18 cellular contexts compared by ENCODE assay signal in genomic region chr9:110538169-110538568, GRCh38. TPM values are rescaled to one million over a fixed set of nuclear protein-coding genes. Genes with fewer than 3 reads are reported as not detected.
DNase-seq lines count a peak whose midpoint lies in the region; ATAC-seq, FAIRE-seq and TF ChIP-seq lines count a peak whose summit lies in the region.
"Had no signal": no experiment of that assay in that cellular context is flagged by ENCODE, and none has a peak within 500 bp of the region (broad histone marks: within the 10 kb centered on the region; RNA-seq: fewer than 3 reads in every experiment).

No MANE protein-coding gene starts in this region.

- H3K4me3 ChIP-seq in AG04449 (ENCODE audit: low read depth, low read length) (no peak overlapping the region), choroid plexus epithelial cell (ENCODE audit: low read depth, low read length) (no peak overlapping the region), pancreas (no peak overlapping the region), A673 (ENCODE audit: low read depth, low read length, poor library complexity, severe bottlenecking) (no peak overlapping the region)
- H3K4me3 ChIP-seq: body of pancreas, HAP-1 had no signal

- intact Hi-C loops in pancreas (cut with DNase I) (no loop called here), A673 (cut with micrococcal nuclease; ENCODE audit: unreplicated experiment) (no loop called here)

- POLR2A ChIA-PET in AG04449 (lab: Yijun Ruan, JAX), result interaction anchor here (1.2 kb wide), 1 partner anchor 17 kb away, joined by 4 read pairs; no protein-coding TSS in a partner anchor
- POLR2A ChIA-PET in A673 (lab: Charles Lee; ENCODE audit: low non-redundant PET), result no interaction called here

- H3K27me3 ChIP-seq in pancreas, result no peaks in the 10 kb centered on the region
- no peaks in the 10 kb centered on the region for H3K27me3 ChIP-seq in A673 (replicated peaks; ENCODE audit: insufficient read depth, low read depth, low read length, poor library complexity)
- H3K27me3 ChIP-seq: body of pancreas had no signal

- H3K27ac Mint-ChIP-seq in HFFc6 (no peak overlapping the region; the same call in 1 of the 2 replicates), nephron (peak overlapping the region; percentile 26 to 84 (median 50))
- H3K27ac Mint-ChIP-seq: activated CD4-positive, alpha-beta T cell treated with anti-CD3 and anti-CD28 coated beads for 36 hours; progenitor cell of endocrine pancreas had no signal

- H3K27me3 Mint-ChIP-seq in HFFc6 (ENCODE audit: insufficient read depth) (peaks cover 7% of the 10 kb centered on the region; the same call in 1 of the 2 replicates), nephron (ENCODE audit: low read depth) (no peaks in the 10 kb centered on the region)
- H3K27me3 Mint-ChIP-seq: progenitor cell of endocrine pancreas had no signal

- H3K4me3 Mint-ChIP-seq in HFFc6, result peak overlapping the region; percentile 20; the same call in 1 of the 2 replicates
- H3K4me3 Mint-ChIP-seq in nephron, result no peak overlapping the region
- H3K4me3 Mint-ChIP-seq: activated CD4-positive, alpha-beta T cell treated with anti-CD3 and anti-CD28 coated beads for 36 hours had no signal

- ATAC-seq in GM19328 (IDR thresholded peaks at IDR 0.05; ENCODE audit: unreplicated experiment) (no peak), pancreas (no peak)
- ATAC-seq: activated CD4-positive, alpha-beta T cell treated with anti-CD3 and anti-CD28 coated beads for 36 hours; body of pancreas; foreskin keratinocyte had no signal

- H3K4me1 Mint-ChIP-seq in HFFc6 (ENCODE audit: low read depth) (peaks cover 36% of the 10 kb centered on the region), nephron (peaks cover 21% of the 10 kb centered on the region)
- H3K4me1 Mint-ChIP-seq: activated CD4-positive, alpha-beta T cell treated with anti-CD3 and anti-CD28 coated beads for 36 hours had no signal

- no peaks in the 10 kb centered on the region for H3K9me3 ChIP-seq in pancreas
- no peaks in the 10 kb centered on the region for H3K9me3 ChIP-seq in A673 (ENCODE audit: low read depth, low read length, poor library complexity, severe bottlenecking)
- H3K9me3 ChIP-seq: body of pancreas, HAP-1 had no signal

- H3K36me3 Mint-ChIP-seq in HFFc6 (ENCODE audit: low read depth) (no peaks in the 10 kb centered on the region; the same call in 1 of the 2 replicates), nephron (ENCODE audit: low read depth) (peaks cover 15% of the 10 kb centered on the region)

- DNase-seq in AG04449 (ENCODE audit: low read depth, low spot score) (peak; percentile 59), HFFc6 (peak; percentile 13), choroid plexus epithelial cell (ENCODE audit: low read depth) (peak; percentile 58), pancreas (no peak), A673 (ENCODE audit: low spot score) (no peak)
- DNase-seq in stimulated activated CD4-positive, alpha-beta T cell treated with anti-CD3 and anti-CD28 coated beads, Interleukin-2, amount 100 ng/mL, for 24 hours, result no peak
- DNase-seq: activated CD4-positive, alpha-beta T cell treated with anti-CD3 and anti-CD28 coated beads for 36 hours; activated CD8-positive, alpha-beta memory T cell treated with anti-CD3 and anti-CD28 coated beads, Interleukin-2, amount 50 U/mL, for 4 hours; AML-193; body of pancreas; MM.1S; NCI-H187 treated with DMSO at 0.1 percent for 48 hours; T1000 had no signal

- H3K4me1 ChIP-seq in pancreas (no peaks in the 10 kb centered on the region), A673 (ENCODE audit: insufficient read depth, low read length, poor library complexity, severe bottlenecking) (peaks cover 34% of the 10 kb centered on the region)
- H3K4me1 ChIP-seq: body of pancreas, foreskin keratinocyte, HAP-1 had no signal

- no peak for FAIRE-seq in pancreas (lab: Jason Lieb, UNC)

- CTCF ChIA-PET in AG04449 (lab: Yijun Ruan, JAX), result interaction anchor here (0.6 to 0.8 kb wide), 2 partner anchors 15 to 211 kb away, joined by 3 to 4 read pairs; no protein-coding TSS in a partner anchor
- CTCF ChIA-PET in A673 (lab: Charles Lee), result no interaction called here

- H3K27ac ChIP-seq in pancreas (no peak overlapping the region), A673 (ENCODE audit: low read depth, low read length, poor library complexity, severe bottlenecking) (no peak overlapping the region)
- H3K27ac ChIP-seq: body of pancreas, foreskin keratinocyte had no signal

- H3K9me3 Mint-ChIP-seq in HFFc6, result no peaks in the 10 kb centered on the region
- peaks cover 18% of the 10 kb centered on the region for H3K9me3 Mint-ChIP-seq in nephron

- TF ChIP-seq CTCF in AG04449 (IDR thresholded peaks at IDR 0.05; ENCODE audit: insufficient read depth, low read length, missing control alignments) (no peak), HFFc6 (IDR thresholded peaks at IDR 0.05) (no peak), choroid plexus epithelial cell (conservative IDR thresholded peaks at IDR 0.05; ENCODE audit: low read depth, low read length) (no peak), nephron (IDR thresholded peaks at IDR 0.05; ENCODE audit: unreplicated experiment in 3 of 3) (no peak), pancreas (IDR thresholded peaks at IDR 0.05) (no peak), A673 (conservative IDR thresholded peaks at IDR 0.05; ENCODE audit: low read depth, low read length) (no peak)

- WGBS in pancreas, 2 donors, result 39 to 44% methylated on average over 2 of the region's 2 CpGs

- H3K36me3 ChIP-seq in pancreas (no peaks in the 10 kb centered on the region), A673 (ENCODE audit: insufficient read depth, low read length, poor library complexity, severe bottlenecking) (no peaks in the 10 kb centered on the region)
- H3K36me3 ChIP-seq: HAP-1 had no signal

- BruUV-seq in A673 (replicated peaks; lab: Mats Ljungman, UMichigan), result no TSS peak

RNA-seq across cellular contexts. Expression of gene SVEP1, which starts 41.4 kb away (rescaled TPM):
- 1 to 10 TPM; 4.0 to 6.8 (median 5.8) TPM for total RNA-seq in HFFc6 (2021; fragmentation: NEBNext Ultra II Directional; extraction: Animal tissue kit (Norgen Biotek cat#: 25700))
- total RNA-seq in pancreas (10 to 100 TPM in 3 of 6 donors, 1 to 10 TPM in 3; 3.6 to 12.8 (median 8.5) TPM), A673 (2021) (0.45 and 0.46 TPM in 2 replicates)
- polyA plus RNA-seq in pancreas, result 1 to 10 TPM in 1 of 2 donors, under 1 TPM in 1; 0.96 to 1.2 TPM
- total RNA-seq: activated CD4-positive, alpha-beta T cell treated with anti-CD3 and anti-CD28 coated beads for 36 hours had no signal
- polyA plus RNA-seq: foreskin keratinocyte had no signal

Comparison
In these comparisons a context has a peak if more than half of its experiments do, and no peak if none do; other contexts are left out.
1. DNase-seq: peak in AG04449 (single experiment), HFFc6 (single experiment) and choroid plexus epithelial cell (single experiment); none in stimulated activated CD4-positive, alpha-beta T cell treated with anti-CD3 and anti-CD28 coated beads, Interleukin-2, amount 100 ng/mL, for 24 hours (0 of 2), pancreas (0 of 6) and A673 (single experiment).